Comparison of ENCODE assay signal across 12 cellular contexts in the genomic region with DNA sequence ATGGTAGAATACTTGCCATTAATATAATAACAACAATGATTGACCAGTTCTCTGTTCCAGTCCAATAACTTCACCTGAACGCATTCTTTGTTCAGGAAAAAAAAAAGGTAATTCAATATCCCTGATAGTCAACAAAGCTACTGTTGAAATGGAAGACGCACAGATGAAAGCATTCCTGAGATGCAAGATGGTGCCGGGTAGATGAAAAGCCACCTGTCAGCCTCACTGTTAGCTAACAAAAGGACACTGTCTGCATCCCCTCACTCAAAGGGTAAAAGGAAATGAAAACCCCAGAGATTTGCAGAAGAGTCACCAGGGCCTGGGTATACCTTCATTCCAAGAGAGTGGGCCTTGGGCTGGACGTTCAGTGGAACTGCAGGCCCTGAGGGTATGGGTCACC.
DNase-seq lines count a peak whose midpoint lies in the region; ATAC-seq and TF ChIP-seq lines count a peak whose summit lies in the region.
"Had no signal": no experiment of that assay in that cellular context is flagged by ENCODE, and none has a peak within 500 bp of the region (broad histone marks: within the 10 kb centered on the region; RNA-seq: fewer than 3 reads in every experiment).

No MANE protein-coding gene starts in this region.

- ATAC-seq in heart right ventricle: no peak
- ATAC-seq: PC-3 had no signal

- no peaks in the 10 kb centered on the region for H3K9me3 ChIP-seq in heart right ventricle

- intact Hi-C loops in cardiac septum (cut with DNase I): no loop called here
- intact Hi-C loops in heart right ventricle (cut with DNase I): no loop called here

- H3K27me3 ChIP-seq in heart right ventricle: no peaks in the 10 kb centered on the region

- H3K36me3 ChIP-seq in heart right ventricle: peaks cover 0 to 7% (median 0%) of the 10 kb centered on the region in 9 donors

- H3K4me3 ChIP-seq in heart right ventricle: no peak overlapping the region

- H3K27ac ChIP-seq in heart right ventricle: no peak overlapping the region

- DNase-seq in cardiac septum (ENCODE audit: low spot score): peak; percentile 43
- no peak for DNase-seq in heart right ventricle
- DNase-seq in NCI-H146 (lab: John Stamatoyannopoulos, UW): peak; percentile 25
- peak; percentile 66 for DNase-seq in NCI-H526 treated with DMSO at 0.1 percent for 48 hours (lab: John Stamatoyannopoulos, UW)
- DNase-seq in NCI-H1694 treated with DMSO at 0.1 percent for 48 hours (lab: John Stamatoyannopoulos, UW): no peak
- DNase-seq in A172 (ENCODE audit: low spot score): no peak
- no peak for DNase-seq in activated effector memory CD4-positive, alpha-beta T cell treated with Interleukin-2 at 50 U/mL for 16 hours
- DNase-seq: CD4-positive, alpha-beta memory T cell; H7; NCI-H1694; PC-3; T-helper 9 cell had no signal

- H3K4me1 ChIP-seq in heart right ventricle: no peaks in the 10 kb centered on the region

- no peak for TF ChIP-seq CTCF in heart right ventricle (IDR thresholded peaks at IDR 0.05)

- WGBS in heart right ventricle, 2 donors: 83 to 92% methylated on average over 4 of the region's 4 CpGs

Comparison
In these comparisons a context has a peak if more than half of its experiments do, and no peak if none do; other contexts are left out.
1. DNase-seq: peak in cardiac septum (single experiment), NCI-H146 (single experiment) and NCI-H526 treated with DMSO at 0.1 percent for 48 hours (single experiment); none in heart right ventricle (0 of 2), NCI-H1694 treated with DMSO at 0.1 percent for 48 hours (single experiment), A172 (single experiment) and activated effector memory CD4-positive, alpha-beta T cell treated with Interleukin-2 at 50 U/mL for 16 hours (single experiment).